ENCODE assay signal across 28 cellular contexts in the genomic region with DNA sequence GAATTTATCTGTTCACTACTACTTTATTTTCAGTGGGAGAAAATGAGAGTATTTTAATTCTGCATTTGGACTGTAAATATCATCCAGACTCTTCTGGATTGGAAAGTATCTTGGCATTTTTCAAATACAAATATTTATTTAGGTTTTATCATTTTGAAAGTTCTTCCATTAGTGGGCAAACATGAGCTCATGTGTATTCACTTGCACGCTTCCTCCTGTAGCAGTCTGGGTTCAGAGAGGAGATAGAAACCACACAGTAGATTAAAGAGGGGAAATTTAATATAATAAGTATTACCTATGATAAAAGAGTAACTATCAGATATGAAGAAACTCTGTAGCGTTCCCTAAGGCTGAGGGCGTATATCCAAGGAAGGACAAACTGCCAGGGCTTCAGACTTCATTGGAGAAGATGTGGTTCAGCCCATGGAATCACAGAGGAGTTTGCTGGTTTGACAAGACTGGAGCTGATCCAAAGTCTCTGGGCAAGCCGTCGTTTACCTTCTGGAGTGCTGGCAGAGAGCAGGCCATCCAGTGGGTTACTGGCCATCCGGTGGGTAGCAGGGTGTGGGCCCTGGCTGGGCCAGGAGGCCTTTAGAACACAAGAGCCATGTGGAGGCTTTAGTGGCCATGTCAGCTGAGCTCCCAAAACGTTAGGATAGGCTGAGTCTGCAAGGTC. TPM values are rescaled to one million over a fixed set of nuclear protein-coding genes. Genes with fewer than 3 reads are reported as not detected.
A peak's percentile ranks its signal among the peaks of the same experiment; 100 is the strongest.
DNase-seq lines count a peak whose midpoint lies in the region; ATAC-seq, FAIRE-seq and TF ChIP-seq lines count a peak whose summit lies in the region.
"Had no signal": no experiment of that assay in that cellular context is flagged by ENCODE, and none has a peak within 500 bp of the region (broad histone marks: within the 10 kb centered on the region; RNA-seq: fewer than 3 reads in every experiment).

No MANE protein-coding gene starts in this region.

- FAIRE-seq in HTR-8/SVneo (lab: Jason Lieb, UNC), result peak; percentile 31

- no peak for ATAC-seq in naive B cell (ENCODE audit: low read depth in 2 of 2)
- ATAC-seq in activated CD8-positive, alpha-beta memory T cell treated with anti-CD3 and anti-CD28 coated beads, Interleukin-2, amount 10 ng/mL, durations not matched to agents 7 days and 5 days, result no peak
- ATAC-seq: HCT116; left lung; stimulated activated naive B cell treated with anti-CD40 and anti-IgM and Interleukin-4, amounts not matched to agents 10 μg/mL and 1 μg/mL and 100 μg/mL, for 72 hours had no signal

- TF ChIP-seq CTCF in C4-2B (conservative IDR thresholded peaks at IDR 0.05) (no peak), VCaP (conservative IDR thresholded peaks at IDR 0.05) (no peak), chondrocyte (IDR thresholded peaks at IDR 0.05) (no peak)

- H3K27me3 Mint-ChIP-seq in naive B cell, result no peaks in the 10 kb centered on the region
- no peaks in the 10 kb centered on the region for H3K27me3 Mint-ChIP-seq in chondrocyte (ENCODE audit: low read depth)
- H3K27me3 Mint-ChIP-seq in activated CD8-positive, alpha-beta memory T cell treated with anti-CD3 and anti-CD28 coated beads, Interleukin-2, amount 10 ng/mL, durations not matched to agents 7 days and 5 days, result no peaks in the 10 kb centered on the region
- H3K27me3 Mint-ChIP-seq: progenitor cell of endocrine pancreas; stimulated activated naive B cell treated with anti-CD40 and anti-IgM and Interleukin-4, amounts not matched to agents 10 μg/mL and 1 μg/mL and 100 μg/mL, for 72 hours had no signal

- CTCF ChIA-PET in activated CD8-positive, alpha-beta memory T cell treated with anti-CD3 and anti-CD28 coated beads, Interleukin-2, amount 10 ng/mL, durations not matched to agents 7 days and 5 days (lab: Charles Lee), result interaction anchor here (4.6 to 7.1 kb wide), 2 partner anchors 14 to 40 kb away, joined by 32 to 57 read pairs; no protein-coding TSS in a partner anchor

- DNase-seq in HTR-8/SVneo (ENCODE audit: insufficient read length, low spot score) (no peak), naive B cell (no peak), DMS53 (lab: John Stamatoyannopoulos, UW) (no peak), chondrocyte (ENCODE audit: low spot score) (no peak), nucleus accumbens (lab: John Stamatoyannopoulos, UW) (no peak)
- DNase-seq in activated CD8-positive, alpha-beta memory T cell treated with anti-CD3 and anti-CD28 coated beads, Interleukin-2, amount 10 ng/mL, durations not matched to agents 7 days and 5 days, result no peak
- DNase-seq: activated CD4-positive, alpha-beta T cell treated with anti-CD3 and anti-CD28 coated beads for 48 hours; activated gamma-delta T cell; DMS79 treated with DMSO at 0.1 percent for 48 hours; foreskin fibroblast; immature natural killer cell; KBM-7; left lung; NCI-H1694 treated with DMSO at 0.1 percent for 48 hours; SHP77; stimulated activated CD4-positive, alpha-beta T cell treated with anti-CD3 and anti-CD28 coated beads, Interleukin-2, amount 100 ng/mL, for 24 hours; stimulated activated naive B cell treated with anti-CD40 and anti-IgM and Interleukin-4, amounts not matched to agents 10 μg/mL and 1 μg/mL and 100 μg/mL, for 72 hours; SW 1271 had no signal

- H3K4me1 Mint-ChIP-seq in naive B cell, result peaks cover 43 to 74% (median 60%) of the 10 kb centered on the region in 3 donors
- peaks cover 53% of the 10 kb centered on the region for H3K4me1 Mint-ChIP-seq in chondrocyte (ENCODE audit: low read depth)
- peaks cover 76% of the 10 kb centered on the region for H3K4me1 Mint-ChIP-seq in activated CD8-positive, alpha-beta memory T cell treated with anti-CD3 and anti-CD28 coated beads, Interleukin-2, amount 10 ng/mL, durations not matched to agents 7 days and 5 days
- H3K4me1 Mint-ChIP-seq: mesothelial cell of epicardium had no signal

- H3K27ac Mint-ChIP-seq in naive B cell, result peak overlapping the region; percentile 30 to 94 (median 72)
- H3K27ac Mint-ChIP-seq in chondrocyte (ENCODE audit: unreplicated experiment), result no peak overlapping the region
- H3K27ac Mint-ChIP-seq in activated CD8-positive, alpha-beta memory T cell treated with anti-CD3 and anti-CD28 coated beads, Interleukin-2, amount 10 ng/mL, durations not matched to agents 7 days and 5 days, result no peak overlapping the region
- H3K27ac Mint-ChIP-seq: mesothelial cell of epicardium, progenitor cell of endocrine pancreas had no signal

- peaks cover 16 to 20% of the 10 kb centered on the region in 2 donors for H3K36me3 Mint-ChIP-seq in naive B cell
- no peaks in the 10 kb centered on the region for H3K36me3 Mint-ChIP-seq in chondrocyte (ENCODE audit: low read depth)
- H3K36me3 Mint-ChIP-seq in activated CD8-positive, alpha-beta memory T cell treated with anti-CD3 and anti-CD28 coated beads, Interleukin-2, amount 10 ng/mL, durations not matched to agents 7 days and 5 days, result peaks cover 51% of the 10 kb centered on the region

- H3K27ac ChIP-seq in C4-2B, result peak overlapping the region; percentile 74
- peak overlapping the region; percentile 87 for H3K27ac ChIP-seq in VCaP
- H3K27ac ChIP-seq: cardiac muscle cell, hepatocyte, left lung had no signal

- no peaks in the 10 kb centered on the region for H3K9me3 Mint-ChIP-seq in naive B cell
- no peaks in the 10 kb centered on the region for H3K9me3 Mint-ChIP-seq in chondrocyte (ENCODE audit: low read depth)
- no peaks in the 10 kb centered on the region for H3K9me3 Mint-ChIP-seq in activated CD8-positive, alpha-beta memory T cell treated with anti-CD3 and anti-CD28 coated beads, Interleukin-2, amount 10 ng/mL, durations not matched to agents 7 days and 5 days (ENCODE audit: low read depth)
- H3K9me3 Mint-ChIP-seq: immature natural killer cell; mesothelial cell of epicardium; neural crest cell; stimulated activated naive B cell treated with anti-CD40 and anti-IgM and Interleukin-4, amounts not matched to agents 10 μg/mL and 1 μg/mL and 100 μg/mL, for 72 hours had no signal

- no peak overlapping the region for H3K4me3 Mint-ChIP-seq in naive B cell
- H3K4me3 Mint-ChIP-seq in chondrocyte (ENCODE audit: unreplicated experiment), result no peak overlapping the region
- no peak overlapping the region for H3K4me3 Mint-ChIP-seq in activated CD8-positive, alpha-beta memory T cell treated with anti-CD3 and anti-CD28 coated beads, Interleukin-2, amount 10 ng/mL, durations not matched to agents 7 days and 5 days
- H3K4me3 Mint-ChIP-seq: immature natural killer cell; mesothelial cell of epicardium; neural crest cell; stimulated activated naive B cell treated with anti-CD40 and anti-IgM and Interleukin-4, amounts not matched to agents 10 μg/mL and 1 μg/mL and 100 μg/mL, for 72 hours had no signal

RNA-seq across cellular contexts. Expression of a gene that starts 44.3 kb away (rescaled TPM):
- polyA plus RNA-seq in naive B cell (ENCODE audit: low read depth in 6 of 6), result under 1 TPM in 4 of 6 donors, not detected in 2; 0.06 to 0.26 (median 0.20) TPM
- total RNA-seq in chondrocyte, result 0.55 to 1.1 TPM (median 0.59 TPM) in 3 replicates
- total RNA-seq in activated CD8-positive, alpha-beta memory T cell treated with anti-CD3 and anti-CD28 coated beads, Interleukin-2, amount 10 ng/mL, durations not matched to agents 7 days and 5 days, result under 1 TPM; 0.18 to 0.49 TPM
- total RNA-seq: cardiac muscle cell, mesothelial cell of epicardium, neural crest cell had no signal
- polyA plus RNA-seq: cardiac muscle cell had no signal

RNA-seq across cellular contexts. Expression of a gene that starts 58.4 kb away (rescaled TPM):
- not detected for polyA plus RNA-seq in naive B cell (ENCODE audit: low read depth in 6 of 6)
- total RNA-seq in chondrocyte, result not detected in 3 replicates
- not detected for total RNA-seq in activated CD8-positive, alpha-beta memory T cell treated with anti-CD3 and anti-CD28 coated beads, Interleukin-2, amount 10 ng/mL, durations not matched to agents 7 days and 5 days
- total RNA-seq: cardiac muscle cell, dermis microvascular lymphatic vessel endothelial cell, epithelial cell of proximal tubule, mesothelial cell of epicardium, neural crest cell, progenitor cell of endocrine pancreas had no signal
- polyA plus RNA-seq: cardiac muscle cell, hepatocyte, immature natural killer cell had no signal

Comparison
In these comparisons a context has a peak if more than half of its experiments do, and no peak if none do; other contexts are left out.
1. H3K27ac Mint-ChIP-seq: peak in naive B cell (6 of 6); none in chondrocyte (single experiment) and activated CD8-positive, alpha-beta memory T cell treated with anti-CD3 and anti-CD28 coated beads, Interleukin-2, amount 10 ng/mL, durations not matched to agents 7 days and 5 days (single experiment).